Comparison of ENCODE assay signal across 8 cellular contexts in the genomic region with DNA sequence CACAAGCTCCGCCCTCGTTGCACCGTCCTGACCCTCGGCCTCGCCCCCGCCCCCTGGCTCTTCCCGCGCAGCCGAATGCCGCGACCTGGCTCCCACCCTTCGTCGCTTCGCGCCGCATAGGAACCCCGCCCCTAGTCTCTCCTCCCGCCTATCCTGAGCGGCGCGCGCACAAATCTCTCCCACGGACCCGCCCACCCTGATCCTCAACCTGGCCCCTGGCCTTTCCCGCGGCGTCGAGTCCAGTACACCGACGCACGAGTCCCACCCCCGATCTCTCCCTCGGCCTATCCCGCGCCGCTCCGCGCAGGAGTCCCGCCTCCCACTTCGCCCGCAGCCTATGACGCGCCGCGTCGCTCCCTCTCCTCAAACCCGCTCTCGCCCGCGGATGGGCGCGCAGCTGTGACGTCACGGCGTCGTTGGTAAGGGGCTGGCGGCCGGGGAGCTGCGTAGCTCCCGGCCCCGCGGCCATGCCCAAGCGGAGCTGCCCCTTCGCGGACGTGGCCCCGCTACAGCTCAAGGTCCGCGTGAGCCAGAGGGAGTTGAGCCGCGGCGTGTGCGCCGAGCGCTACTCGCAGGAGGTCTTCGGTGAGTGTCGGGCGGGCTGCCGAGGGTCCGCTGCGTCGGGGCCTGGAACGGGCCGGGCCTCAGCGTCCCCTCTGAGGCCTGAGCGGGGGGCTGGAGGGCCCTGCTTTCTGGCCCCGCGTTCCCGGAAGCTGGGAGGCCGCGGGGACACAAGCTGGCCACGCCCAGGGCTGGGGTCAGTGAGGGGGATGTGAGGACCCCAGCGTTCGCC. TPM values are rescaled to one million over a fixed set of nuclear protein-coding genes. Genes with fewer than 3 reads are reported as not detected.
DNase-seq lines count a peak whose midpoint lies in the region; ATAC-seq and TF ChIP-seq lines count a peak whose summit lies in the region.

A gene with protein sequence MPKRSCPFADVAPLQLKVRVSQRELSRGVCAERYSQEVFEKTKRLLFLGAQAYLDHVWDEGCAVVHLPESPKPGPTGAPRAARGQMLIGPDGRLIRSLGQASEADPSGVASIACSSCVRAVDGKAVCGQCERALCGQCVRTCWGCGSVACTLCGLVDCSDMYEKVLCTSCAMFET (plus strand): TSS at position 413 of the 793 bp plus-strand sequence. CDS start 55 bp downstream, at position 468.

- peaks cover 0 to 28% of the 10 kb centered on the region in 2 donors for H3K36me3 ChIP-seq in lung (ENCODE audit: control insufficient read depth in 2 of 2, insufficient read depth in 2 of 2, low read length in 2 of 2)

- ATAC-seq in lung (ENCODE audit: insufficient read depth, low FRiP score) = peak; percentile 95

- H3K27ac ChIP-seq in lung (ENCODE audit: low read depth in 1 of 2, low read length in 1 of 2) = peak within 1 kb of the TSS; percentile 82 to 97

- POLR2A ChIA-PET in activated CD8-positive, alpha-beta memory T cell treated with anti-CD3 and anti-CD28 coated beads for 36 hours (lab: Charles Lee) = interaction anchor here (0.6 to 1.5 kb wide), 7 partner anchors 16 to 294 kb away, joined by 3 to 6 read pairs (median 4); partner anchors contain the start of genes ADSS1, AKT1 and ZBTB42

- no peaks in the 10 kb centered on the region for H3K9me3 ChIP-seq in lung (ENCODE audit: control insufficient read depth in 2 of 2, insufficient read depth in 1 of 2, low read length in 1 of 2)

- DNase-seq in CMK (ENCODE audit: low read depth) (peak; percentile 97), GM20000 (ENCODE audit: low spot score) (peak; percentile 100), HT-29 (ENCODE audit: low spot score) (peak; percentile 95), NOMO-1 (lab: John Stamatoyannopoulos, UW; ENCODE audit: unreplicated experiment in 2 of 2) (peak; percentile 99), lung (ENCODE audit: low spot score) (peak; percentile 99)
- peak; percentile 100 for DNase-seq in effector CD8-positive, alpha-beta T cell (lab: John Stamatoyannopoulos, UW)
- DNase-seq in stimulated activated CD4-positive, alpha-beta T cell treated with anti-CD3 and anti-CD28 coated beads, TNF-alpha, amount 100 ng/mL, for 4 hours (ENCODE audit: low read depth in 3 of 3) = peak; percentile 99

- 0% methylated on average over 70 to 95 of the region's 95 CpGs for WGBS in lung, 2 donors

- H3K4me3 ChIP-seq in lung = peak within 1 kb of the TSS; percentile 97

- no peaks in the 10 kb centered on the region for H3K27me3 ChIP-seq in lung (ENCODE audit: control insufficient read depth, insufficient read depth)

- H3K4me1 ChIP-seq in lung (ENCODE audit: control insufficient read depth in 2 of 2, insufficient read depth in 2 of 2, low read length in 2 of 2) = peaks cover 0 to 13% of the 10 kb centered on the region in 2 donors

- TF ChIP-seq CTCF in GM20000 (IDR thresholded peaks at IDR 0.05; ENCODE audit: extremely low read depth, missing control alignments) (no peak), lung (IDR thresholded peaks at IDR 0.05; ENCODE audit: control extremely low read depth, extremely low read depth) (no peak)

- CTCF ChIA-PET in activated CD8-positive, alpha-beta memory T cell treated with anti-CD3 and anti-CD28 coated beads for 36 hours (lab: Charles Lee) = interaction anchor here (0.5 to 3.6 kb wide), 18 partner anchors 10 to 728 kb away, joined by 3 to 13 read pairs (median 3); partner anchors contain the start of genes ADSS1, AKT1 and ZBTB42

RNA-seq across cellular contexts. Expression of the gene that starts here (rescaled TPM):
- 243 and 250 TPM in 2 replicates for total RNA-seq in HT-29 (2014; rRNA removed; shearing (Covaris generic))
- total RNA-seq in activated CD8-positive, alpha-beta memory T cell treated with anti-CD3 and anti-CD28 coated beads for 36 hours = 100 to 1,000 TPM; 167 TPM
- total RNA-seq in lung = 10 to 100 TPM; 67.5 to 91.8 TPM
- 100 to 1,000 TPM; 164 to 212 TPM for polyA plus RNA-seq in lung

Comparison
In these comparisons a context has a peak if more than half of its experiments do, and no peak if none do; other contexts are left out.
1. Peak in every context shown above with its lines: DNase-seq, ATAC-seq, H3K4me3 ChIP-seq and H3K27ac ChIP-seq.